Comparison of ENCODE assay signal across 8 cellular contexts in the genomic region with DNA sequence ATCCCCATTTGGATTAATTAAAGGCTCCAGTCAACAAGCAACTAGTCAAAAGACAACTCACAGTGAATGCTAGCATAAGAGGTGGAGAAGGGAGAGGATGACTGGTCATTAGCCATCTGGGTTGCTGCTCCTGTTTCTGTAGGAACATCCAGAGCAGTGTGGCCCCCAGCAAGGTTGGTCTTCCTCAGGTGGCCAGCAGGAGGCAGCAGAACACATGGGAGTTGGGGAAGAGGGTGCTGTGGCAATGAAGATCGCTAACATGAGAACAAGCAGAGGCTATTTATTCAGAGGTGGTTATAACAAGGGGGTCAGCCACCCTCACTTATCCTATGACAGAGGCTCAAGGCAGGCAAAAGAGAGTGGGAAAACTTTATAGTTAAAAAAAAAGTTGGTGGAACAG. TPM values are rescaled to one million over a fixed set of nuclear protein-coding genes. Genes with fewer than 3 reads are reported as not detected.
DNase-seq lines count a peak whose midpoint lies in the region; ATAC-seq and TF ChIP-seq lines count a peak whose summit lies in the region.

No MANE protein-coding gene starts in this region.

- H3K9me3 ChIP-seq in AG04450 (ENCODE audit: control insufficient read depth, insufficient read depth, low read length): no peaks in the 10 kb centered on the region

- peaks cover 27% of the 10 kb centered on the region for H3K27me3 Mint-ChIP-seq in central memory CD8-positive, alpha-beta T cell

- POLR2A ChIA-PET in AG04450 (lab: Yijun Ruan, JAX): no interaction called here

- intact Hi-C loops in dorsolateral prefrontal cortex (cut with DNase I): no loop called here

- TF ChIP-seq CTCF in AG04450 (IDR thresholded peaks at IDR 0.05; ENCODE audit: low read depth, low read length) (peak; percentile 39), dorsolateral prefrontal cortex (IDR thresholded peaks at IDR 0.05 in 54 of 56, conservative IDR thresholded peaks at IDR 0.05 in 2 of 56; ENCODE audit: low read depth in 1 of 56, partially characterized antibody in 56 of 56) (peak in 4 of 56 donors; percentile 11 to 15 (median 14))

- peaks cover 3% of the 10 kb centered on the region for H3K27me3 ChIP-seq in AG04450 (ENCODE audit: control insufficient read depth, insufficient read depth, low read length)
- no peaks in the 10 kb centered on the region for H3K27me3 ChIP-seq in dorsolateral prefrontal cortex

- peak; percentile 80 for ATAC-seq in GM18508 (IDR thresholded peaks at IDR 0.05; ENCODE audit: insufficient read depth, unreplicated experiment)
- peak; percentile 81 for ATAC-seq in HG03025 (IDR thresholded peaks at IDR 0.05; ENCODE audit: low FRiP score, unreplicated experiment)
- peak; percentile 54 for ATAC-seq in central memory CD8-positive, alpha-beta T cell (replicated peaks; ENCODE audit: extremely low read depth, poor library complexity, severe bottlenecking)

- CTCF ChIA-PET in AG04450 (lab: Charles Lee): interaction anchor here (0.6 to 1.5 kb wide), 4 partner anchors 69 to 430 kb away, joined by 3 to 5 read pairs (median 4); no protein-coding TSS in a partner anchor

- no peak overlapping the region for H3K27ac Mint-ChIP-seq in central memory CD8-positive, alpha-beta T cell (ENCODE audit: low read depth)

- H3K27ac ChIP-seq in AG04450 (ENCODE audit: low read depth, low read length) (no peak overlapping the region), dorsolateral prefrontal cortex (no peak overlapping the region)

- H3K9me3 Mint-ChIP-seq in central memory CD8-positive, alpha-beta T cell: no peaks in the 10 kb centered on the region

- H3K4me3 Mint-ChIP-seq in central memory CD8-positive, alpha-beta T cell: no peak overlapping the region

- no peaks in the 10 kb centered on the region for H3K4me1 Mint-ChIP-seq in central memory CD8-positive, alpha-beta T cell

- H3K36me3 Mint-ChIP-seq in central memory CD8-positive, alpha-beta T cell (ENCODE audit: insufficient read depth): no peaks in the 10 kb centered on the region

- DNase-seq in AG04450 (ENCODE audit: low read depth, low spot score): no peak
- DNase-seq in RPMI7951 (ENCODE audit: low read depth): peak; percentile 23
- peak; percentile 28 to 36 for DNase-seq in central memory CD8-positive, alpha-beta T cell (ENCODE audit: low spot score in 2 of 2)
- DNase-seq in renal cortical epithelial cell (ENCODE audit: low read depth): peak; percentile 21
- no peak for DNase-seq in dorsolateral prefrontal cortex
- DNase-seq in NCI-H2196 (lab: John Stamatoyannopoulos, UW; ENCODE audit: unreplicated experiment): no peak

- H3K4me3 ChIP-seq in AG04450 (ENCODE audit: low read depth, low read length): no peak overlapping the region
- no peak overlapping the region for H3K4me3 ChIP-seq in dorsolateral prefrontal cortex

RNA-seq across cellular contexts. Expression of gene IZUMO1R, which starts 21.3 kb away (rescaled TPM):
- 0.12 TPM in 1 of 2 replicates, not detected in the other for polyA plus RNA-seq in AG04450 (2011; rRNA removed)
- polyA minus RNA-seq in AG04450 (2011; rRNA and poly(A)+ RNA removed): not detected in 2 replicates
- not detected in 2 replicates for total RNA-seq in RPMI7951 (2014; rRNA removed; shearing (Covaris generic))
- not detected in 2 replicates for total RNA-seq in renal cortical epithelial cell
- not detected for total RNA-seq in dorsolateral prefrontal cortex

Comparison
In these comparisons a context has a peak if more than half of its experiments do, and no peak if none do; other contexts are left out.
1. DNase-seq: peak in RPMI7951 (single experiment), central memory CD8-positive, alpha-beta T cell (2 of 2) and renal cortical epithelial cell (single experiment); none in AG04450 (single experiment), dorsolateral prefrontal cortex (0 of 10) and NCI-H2196 (single experiment).
2. Peak in every context shown above with its lines, with median percentiles within 50 percentile points of each other: ATAC-seq.